ENCODE assay signal across 18 cellular contexts in the genomic region with DNA sequence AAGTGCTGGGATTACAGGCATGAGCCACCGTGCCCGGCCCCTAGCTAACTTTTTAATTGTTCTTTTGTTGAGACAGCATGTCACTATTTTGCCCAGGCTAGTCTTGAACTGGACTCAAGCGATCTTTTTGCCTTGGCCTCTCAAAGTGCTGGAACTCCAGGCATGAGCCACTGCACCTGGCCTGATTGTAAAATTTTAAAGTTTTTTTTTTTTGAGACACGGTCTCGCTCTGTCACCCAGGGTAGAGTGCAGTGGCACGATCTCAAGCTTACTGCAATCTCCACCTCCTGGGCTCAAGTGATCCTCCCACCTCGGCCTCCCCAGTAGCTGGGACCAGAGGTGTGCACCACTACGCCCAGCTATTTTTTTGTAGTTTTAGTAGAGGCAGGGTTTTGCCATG.
A peak's percentile ranks its signal among the peaks of the same experiment; 100 is the strongest.
DNase-seq lines count a peak whose midpoint lies in the region; ATAC-seq and TF ChIP-seq lines count a peak whose summit lies in the region.
"Had no signal": no experiment of that assay in that cellular context is flagged by ENCODE, and none has a peak within 500 bp of the region (broad histone marks: within the 10 kb centered on the region; RNA-seq: fewer than 3 reads in every experiment).

No MANE protein-coding gene starts in this region.

- H3K36me3 Mint-ChIP-seq in H9 (ENCODE audit: insufficient read depth in 1 of 3, low read depth in 3 of 3) (no peaks in the 10 kb centered on the region; a peak in 1 of 7 replicates), memory B cell (peaks cover 17% of the 10 kb centered on the region)
- H3K36me3 Mint-ChIP-seq: CD8-positive, alpha-beta T cell had no signal

- no peak overlapping the region for H2BK5ac ChIP-seq in H9 (ENCODE audit: insufficient read length, low read length)

- no peaks in the 10 kb centered on the region for H3K9me2 ChIP-seq in OCI-LY7 (ENCODE audit: insufficient read depth, low read length)

- no peak overlapping the region for H3K4me3 ChIP-seq in OCI-LY7 (ENCODE audit: low read depth, low read length, poor library complexity, severe bottlenecking)
- no peak overlapping the region for H3K4me3 ChIP-seq in right lobe of liver
- no peak overlapping the region for H3K4me3 ChIP-seq in mucosa of descending colon
- H3K4me3 ChIP-seq in A673 (ENCODE audit: low read depth, low read length, poor library complexity, severe bottlenecking): no peak overlapping the region
- H3K4me3 ChIP-seq: BLaER1 treated with 17β-estradiol and CSF1 and Interleukin-3, amounts not matched to agents 10 nM and 100 nM; GM23338 had no signal

- H3K18ac ChIP-seq in H9 (ENCODE audit: insufficient read length, low read depth, low read length): no peak overlapping the region

- H3K27me3 ChIP-seq in H9 (ENCODE audit: insufficient read depth, low read length): no peaks in the 10 kb centered on the region
- no peaks in the 10 kb centered on the region for H3K27me3 ChIP-seq in right lobe of liver
- H3K27me3 ChIP-seq in A673 (replicated peaks; ENCODE audit: insufficient read depth, low read depth, low read length, poor library complexity): no peaks in the 10 kb centered on the region
- H3K27me3 ChIP-seq: BLaER1 treated with 17β-estradiol and CSF1 and Interleukin-3, amounts not matched to agents 10 nM and 100 nM had no signal

- H4K20me1 ChIP-seq in H9 (ENCODE audit: control insufficient read depth, insufficient read depth, insufficient read length): no peaks in the 10 kb centered on the region
- no peaks in the 10 kb centered on the region for H4K20me1 ChIP-seq in OCI-LY7 (ENCODE audit: insufficient read depth, low read length)
- H4K20me1 ChIP-seq: BLaER1 treated with 17β-estradiol and CSF1 and Interleukin-3, amounts not matched to agents 10 nM and 100 nM had no signal

- no peak overlapping the region for H3K9ac ChIP-seq in H9 (ENCODE audit: extremely low read depth, insufficient read length, low read length)
- H3K9ac ChIP-seq: BLaER1 treated with 17β-estradiol and CSF1 and Interleukin-3, amounts not matched to agents 10 nM and 100 nM had no signal

- no peak overlapping the region for H3K27ac ChIP-seq in H9 (ENCODE audit: insufficient read length, low read depth, low read length)
- H3K27ac ChIP-seq in OCI-LY7 (ENCODE audit: low read depth, low read length, poor library complexity, severe bottlenecking): peak overlapping the region; percentile 99
- H3K27ac ChIP-seq in right lobe of liver: no peak overlapping the region
- H3K27ac ChIP-seq in A673 (ENCODE audit: low read depth, low read length, poor library complexity, severe bottlenecking): no peak overlapping the region
- H3K27ac ChIP-seq: BLaER1 treated with 17β-estradiol and CSF1 and Interleukin-3, amounts not matched to agents 10 nM and 100 nM had no signal

- no peak for TF ChIP-seq CTCF in H9 (conservative IDR thresholded peaks at IDR 0.05)
- TF ChIP-seq CTCF in OCI-LY7 (conservative IDR thresholded peaks at IDR 0.05; ENCODE audit: low read length): no peak
- no peak for TF ChIP-seq CTCF in right lobe of liver (IDR thresholded peaks at IDR 0.05)
- no peak for TF ChIP-seq CTCF in mucosa of descending colon (IDR thresholded peaks at IDR 0.05)
- no peak for TF ChIP-seq CTCF in A673 (conservative IDR thresholded peaks at IDR 0.05; ENCODE audit: low read depth, low read length)

- H3K4me1 Mint-ChIP-seq in H9 (peaks cover 2 to 11% of the 10 kb centered on the region in 2 experiments; a peak in 3 of 4 replicates), memory B cell (peaks cover 9% of the 10 kb centered on the region)
- H3K4me1 Mint-ChIP-seq: GM23338 had no signal

- H3K9me3 Mint-ChIP-seq in H9 (no peaks in the 10 kb centered on the region), memory B cell (no peaks in the 10 kb centered on the region)
- H3K9me3 Mint-ChIP-seq: CD8-positive, alpha-beta T cell; GM23338; HFFc6 had no signal

- no peak for TF ChIP-seq POLR2A in right lobe of liver (IDR thresholded peaks at IDR 0.05)

- H3K36me3 ChIP-seq in OCI-LY7 (ENCODE audit: insufficient read depth, low read length) (peaks cover 17% of the 10 kb centered on the region; the same call in 1 of the 2 replicates), right lobe of liver (peaks cover 0 to 18% (median 3%) of the 10 kb centered on the region in 4 donors), mucosa of descending colon (ENCODE audit: low read depth) (no peaks in the 10 kb centered on the region), A673 (ENCODE audit: insufficient read depth, low read length, poor library complexity, severe bottlenecking) (no peaks in the 10 kb centered on the region)
- H3K36me3 ChIP-seq: BLaER1 treated with 17β-estradiol and CSF1 and Interleukin-3, amounts not matched to agents 10 nM and 100 nM had no signal

- no peak overlapping the region for H4K91ac ChIP-seq in H9 (ENCODE audit: insufficient read length, low read depth, low read length)

- no peak overlapping the region for H3K56ac ChIP-seq in H9 (ENCODE audit: insufficient read length, low read depth, low read length)

- intact Hi-C loops in OCI-LY7 (cut with micrococcal nuclease; ENCODE audit: unreplicated experiment) (no loop called here), right lobe of liver (cut with DNase I) (no loop called here), mucosa of descending colon (cut with DNase I, micrococcal nuclease) (no loop called here), A673 (cut with micrococcal nuclease; ENCODE audit: unreplicated experiment) (loop anchor here (10.0 kb wide), 2 partner anchors 150 to 900 kb away; no protein-coding TSS in a partner anchor)

- H3K79me1 ChIP-seq in H9 (ENCODE audit: insufficient read depth, low read depth, low read length, poor library complexity, severe bottlenecking): no peaks in the 10 kb centered on the region

- no peak overlapping the region for H4K8ac ChIP-seq in H9 (replicated peaks; ENCODE audit: insufficient read length, low read depth, low read length)

- H2BK20ac ChIP-seq in H9 (ENCODE audit: low read depth, low read length, poor library complexity, severe bottlenecking): no peak overlapping the region

- peak overlapping the region in 2 of 3 experiments; percentile 14 to 44; a peak in 1 of 7 replicates for H3K27ac Mint-ChIP-seq in H9
- peak overlapping the region; percentile 20 for H3K27ac Mint-ChIP-seq in memory B cell
- H3K27ac Mint-ChIP-seq: CD8-positive, alpha-beta T cell; GM23338; HFFc6 had no signal

- DNase-seq in H9 (no peak), OCI-LY7 (ENCODE audit: low spot score) (peak; percentile 66), memory B cell (ENCODE audit: low spot score in 2 of 2) (no peak), right lobe of liver (no peak), COLO829 (ENCODE audit: low spot score) (no peak), mucosa of descending colon (no peak), A673 (ENCODE audit: low spot score) (no peak)
- DNase-seq: 8988T; CD8-positive, alpha-beta T cell; COR-L47; DMS 273 treated with DMSO at 0.1 percent for 48 hours; DMS53; DND-41; HFFc6 had no signal

- H3K4me3 Mint-ChIP-seq in H9: no peak overlapping the region
- H3K4me3 Mint-ChIP-seq in memory B cell: no peak overlapping the region
- H3K4me3 Mint-ChIP-seq: B cell; CD8-positive, alpha-beta T cell; GM23338; HFFc6 had no signal

- no peaks in the 10 kb centered on the region for H3K9me3 ChIP-seq in H9 (ENCODE audit: control insufficient read depth, low read depth, low read length)
- no peaks in the 10 kb centered on the region for H3K9me3 ChIP-seq in OCI-LY7 (ENCODE audit: low read length)
- H3K9me3 ChIP-seq in right lobe of liver: no peaks in the 10 kb centered on the region
- H3K9me3 ChIP-seq in mucosa of descending colon: no peaks in the 10 kb centered on the region
- H3K9me3 ChIP-seq in A673 (ENCODE audit: low read depth, low read length, poor library complexity, severe bottlenecking): no peaks in the 10 kb centered on the region
- H3K9me3 ChIP-seq: BLaER1 treated with 17β-estradiol and CSF1 and Interleukin-3, amounts not matched to agents 10 nM and 100 nM had no signal

- H2BK120ac ChIP-seq in H9 (ENCODE audit: low read depth, low read length, poor library complexity, severe bottlenecking): no peak overlapping the region

- no peak overlapping the region for H3K4me2 ChIP-seq in H9 (ENCODE audit: insufficient read depth, insufficient read length, low read length)
- H3K4me2 ChIP-seq in OCI-LY7 (ENCODE audit: low read length): peak overlapping the region; percentile 80
- H3K4me2 ChIP-seq: GM23338 had no signal

- H4K5ac ChIP-seq in H9 (ENCODE audit: insufficient read length, low read depth, low read length): no peak overlapping the region

- H3K23ac ChIP-seq in H9 (ENCODE audit: insufficient read length, low read depth, low read length): no peak overlapping the region

- H3K79me2 ChIP-seq in H9 (ENCODE audit: insufficient read depth, low read length): no peaks in the 10 kb centered on the region
- H3K79me2 ChIP-seq in OCI-LY7 (ENCODE audit: insufficient read depth, low read depth, low read length): no peaks in the 10 kb centered on the region

- CTCF ChIA-PET in OCI-LY7 (lab: Charles Lee; ENCODE audit: unreplicated experiment): interaction anchor here (1.0 kb wide), 1 partner anchor 231 kb away, joined by 4 read pairs; no protein-coding TSS in a partner anchor
- CTCF ChIA-PET in A673 (lab: Charles Lee): no interaction called here

- no CpG with 5 or more reads among the region's 8 CpGs for WGBS in H9 (ENCODE audit: extremely low coverage, insufficient read length, low lambda C conversion rate)
- 79% methylated on average over 8 of the region's 8 CpGs for WGBS in right lobe of liver (ENCODE audit: insufficient coverage, low coverage, low lambda C conversion rate, missing lambda C conversion rate)

- H2AFZ ChIP-seq in H9 (ENCODE audit: low read length): no peak overlapping the region
- peak overlapping the region; percentile 34; the same call in 1 of the 2 replicates for H2AFZ ChIP-seq in OCI-LY7 (ENCODE audit: low read length)
- H2AFZ ChIP-seq: GM23338 had no signal

- H2AK5ac ChIP-seq in H9 (ENCODE audit: insufficient read length, low read length): no peak overlapping the region

- no peak overlapping the region for H3K4ac ChIP-seq in H9 (ENCODE audit: low read depth, low read length)

- H3K27me3 Mint-ChIP-seq in H9 (ENCODE audit: low read depth) (no peaks in the 10 kb centered on the region), memory B cell (no peaks in the 10 kb centered on the region)
- H3K27me3 Mint-ChIP-seq: B cell had no signal

- no peak for ATAC-seq in memory B cell (ENCODE audit: low read depth)
- ATAC-seq in right lobe of liver: no peak
- ATAC-seq in mucosa of descending colon: no peak
- ATAC-seq: CD8-positive, alpha-beta T cell; GM23338; HCT116 had no signal

- H3K14ac ChIP-seq in H9 (ENCODE audit: insufficient read depth, low read length): no peak overlapping the region

- H3K4me1 ChIP-seq in H9 (ENCODE audit: insufficient read depth, low read length) (no peaks in the 10 kb centered on the region), OCI-LY7 (ENCODE audit: insufficient read depth, low read length, poor library complexity, severe bottlenecking) (peaks cover 71% of the 10 kb centered on the region), right lobe of liver (no peaks in the 10 kb centered on the region), mucosa of descending colon (ENCODE audit: low read depth) (peaks cover 6% of the 10 kb centered on the region), A673 (ENCODE audit: insufficient read depth, low read length, poor library complexity, severe bottlenecking) (no peaks in the 10 kb centered on the region)

- H3K23me2 ChIP-seq in H9 (ENCODE audit: insufficient read length, low read depth, low read length, poor library complexity, severe bottlenecking): no peaks in the 10 kb centered on the region

- BruUV-seq in OCI-LY7 (replicated peaks; lab: Mats Ljungman, UMichigan) (no TSS peak), A673 (replicated peaks; lab: Mats Ljungman, UMichigan) (no TSS peak)

- no peak overlapping the region for H2BK15ac ChIP-seq in H9 (ENCODE audit: low read depth, low read length)

- H2BK12ac ChIP-seq in H9 (ENCODE audit: insufficient read length, low read depth, low read length): no peak overlapping the region

- no peak overlapping the region for H3T11ph ChIP-seq in H9 (ENCODE audit: low read length)

- POLR2A ChIA-PET in OCI-LY7 (lab: Charles Lee) (interaction anchor here (0.6 to 3.0 kb wide), 22 partner anchors 11 to 329 kb away, joined by 3 to 21 read pairs (median 4); partner anchors contain the start of gene DENND5B), A673 (lab: Charles Lee; ENCODE audit: low non-redundant PET) (no interaction called here)
